13 cellular contexts compared by ENCODE assay signal in the genomic region with DNA sequence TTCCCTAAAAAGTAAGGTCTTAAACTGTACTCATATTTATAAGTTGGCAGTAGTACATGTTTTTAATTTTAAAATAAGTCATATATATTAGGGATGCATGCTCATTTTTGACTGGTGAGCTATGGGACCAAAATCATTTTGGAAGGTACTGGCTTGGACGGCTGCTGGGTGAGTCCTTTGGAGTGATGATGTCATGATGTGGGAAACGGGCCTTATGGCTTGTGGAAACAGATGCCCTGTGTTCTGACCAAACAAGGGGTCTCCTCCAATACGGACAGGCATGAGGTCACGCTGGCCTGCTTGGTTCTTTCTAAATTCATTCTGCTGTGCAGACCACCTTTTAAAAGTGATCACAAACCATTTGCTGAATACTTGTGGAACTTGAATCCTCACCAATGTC.
"Had no signal": no experiment of that assay in that cellular context is flagged by ENCODE, and none has a peak within 500 bp of the region (broad histone marks: within the 10 kb centered on the region; RNA-seq: fewer than 3 reads in every experiment).

No MANE protein-coding gene starts in this region.

- H3K9me3 Mint-ChIP-seq: activated T-helper 17 cell treated with anti-CD3 and anti-CD28 coated beads, Interleukin-2, amount 50 U/mL, for 72 hours; endodermal cell; natural killer cell had no signal

- H3K4me3 Mint-ChIP-seq: activated T-helper 17 cell treated with anti-CD3 and anti-CD28 coated beads, Interleukin-2, amount 50 U/mL, for 72 hours; endodermal cell; natural killer cell had no signal

- ATAC-seq: activated T-helper 17 cell treated with anti-CD3 and anti-CD28 coated beads, Interleukin-2, amount 50 U/mL, for 72 hours; gastroesophageal sphincter; left lobe of liver; mucosa of descending colon; natural killer cell had no signal

- H3K27me3 Mint-ChIP-seq: activated T-helper 17 cell treated with anti-CD3 and anti-CD28 coated beads, Interleukin-2, amount 50 U/mL, for 72 hours had no signal

- H3K36me3 Mint-ChIP-seq: natural killer cell had no signal

- DNase-seq: activated CD4-positive, alpha-beta T cell treated with anti-CD3 and anti-CD28 coated beads for 1 hour; activated CD4-positive, alpha-beta T cell treated with anti-CD3 and anti-CD28 coated beads, Interleukin-2, amount 50 U/mL, for 4 hours; activated naive CD4-positive, alpha-beta T cell treated with Interleukin-2 at 50 U/mL for 16 hours; mucosa of descending colon; natural killer cell; retina; stimulated activated CD4-positive, alpha-beta T cell treated with anti-CD3 and anti-CD28 coated beads, Interleukin-4, amount 100 ng/mL, for 1 hour; stimulated activated naive CD4-positive, alpha-beta T cell; T1000 had no signal
